In the genomic region with DNA sequence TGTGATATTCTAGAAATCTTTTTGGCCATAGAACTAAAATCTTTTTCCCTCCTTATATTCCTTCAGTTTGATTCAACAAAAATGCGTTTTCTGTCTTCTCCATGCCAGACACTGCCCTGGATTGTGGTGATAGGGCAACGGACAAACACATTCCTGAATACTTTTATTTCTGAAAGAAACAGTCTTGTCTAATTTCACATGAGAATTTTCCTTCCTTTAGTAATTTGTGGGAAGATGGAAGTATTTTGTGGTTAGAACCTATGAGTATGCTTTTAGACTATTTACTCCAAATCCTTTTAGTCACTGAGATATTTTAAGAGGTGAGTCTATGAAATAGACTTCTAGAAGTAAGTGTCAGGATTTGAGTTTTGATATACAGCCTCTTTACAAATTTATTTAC, we compare ENCODE assay signal across 18 cellular contexts. TPM values are rescaled to one million over a fixed set of nuclear protein-coding genes. Genes with fewer than 3 reads are reported as not detected.
A peak's percentile ranks its signal among the peaks of the same experiment; 100 is the strongest.
DNase-seq lines count a peak whose midpoint lies in the region; ATAC-seq, FAIRE-seq and TF ChIP-seq lines count a peak whose summit lies in the region.
"Had no signal": no experiment of that assay in that cellular context is flagged by ENCODE, and none has a peak within 500 bp of the region (broad histone marks: within the 10 kb centered on the region; RNA-seq: fewer than 3 reads in every experiment).

No MANE protein-coding gene starts in this region.

- H2AFZ ChIP-seq in mammary epithelial cell (ENCODE audit: low read depth, low read length): no peak overlapping the region
- H2AFZ ChIP-seq in astrocyte (ENCODE audit: low read depth, low read length): no peak overlapping the region

- TF ChIP-seq CTCF in mammary epithelial cell (conservative IDR thresholded peaks at IDR 0.05 in 1 of 2, IDR thresholded peaks at IDR 0.05 in 1 of 2; ENCODE audit: extremely low read depth in 1 of 2, insufficient read depth in 1 of 2, low read depth in 1 of 2, low read length in 2 of 2): no peak
- no peak for TF ChIP-seq CTCF in breast epithelium (IDR thresholded peaks at IDR 0.05)
- TF ChIP-seq CTCF in astrocyte (IDR thresholded peaks at IDR 0.05; ENCODE audit: insufficient read depth, low read depth, low read length): no peak
- no peak for TF ChIP-seq CTCF in kidney epithelial cell (IDR thresholded peaks at IDR 0.05; ENCODE audit: insufficient read depth, low read length, poor library complexity, severe bottlenecking)
- TF ChIP-seq CTCF in vagina (IDR thresholded peaks at IDR 0.05): no peak
- no peak for TF ChIP-seq CTCF in heart left ventricle (IDR thresholded peaks at IDR 0.05)

- no peaks in the 10 kb centered on the region for H3K36me3 ChIP-seq in mammary epithelial cell (ENCODE audit: insufficient read depth, low read length)
- no peaks in the 10 kb centered on the region for H3K36me3 ChIP-seq in breast epithelium
- H3K36me3 ChIP-seq in astrocyte (ENCODE audit: insufficient read depth, low read length): peaks cover 4% of the 10 kb centered on the region
- H3K36me3 ChIP-seq in kidney epithelial cell (ENCODE audit: control insufficient read depth, insufficient read depth, low read length): no peaks in the 10 kb centered on the region
- H3K36me3 ChIP-seq in vagina: no peaks in the 10 kb centered on the region
- no peaks in the 10 kb centered on the region for H3K36me3 ChIP-seq in heart left ventricle
- H3K36me3 ChIP-seq: left ventricle myocardium inferior, upper lobe of left lung had no signal

- H3K9me3 ChIP-seq in mammary epithelial cell (replicated peaks; ENCODE audit: insufficient read depth, low read length) (no peaks in the 10 kb centered on the region), breast epithelium (no peaks in the 10 kb centered on the region), astrocyte (ENCODE audit: insufficient read depth, low read depth, low read length) (no peaks in the 10 kb centered on the region), vagina (no peaks in the 10 kb centered on the region), heart left ventricle (no peaks in the 10 kb centered on the region)
- H3K9me3 ChIP-seq: left ventricle myocardium inferior, upper lobe of left lung had no signal

- peak overlapping the region; percentile 66 for H3K4me2 ChIP-seq in mammary epithelial cell (ENCODE audit: insufficient read depth, low read depth, low read length)
- peak overlapping the region; percentile 71 for H3K4me2 ChIP-seq in astrocyte (ENCODE audit: low read length)

- DNase-seq in mammary epithelial cell (peak; percentile 59), breast epithelium (ENCODE audit: low spot score in 2 of 2) (no peak), astrocyte (ENCODE audit: low read depth) (peak; percentile 96), kidney epithelial cell (ENCODE audit: low read depth) (peak; percentile 63), vagina (ENCODE audit: extremely low spot score in 2 of 2) (no peak), heart left ventricle (no peak), NCI-H2107 (lab: John Stamatoyannopoulos, UW) (no peak)
- DNase-seq in activated T-helper 2 cell treated with anti-CD3 and anti-CD28 coated beads, Interferon-gamma antibody, Interleukin-2, Interleukin-4, amounts not matched to agents 10 μg/mL and 5 μg/mL and 100 μg/mL, durations not matched to agents 14 hours and 24 hours and 36 hours (ENCODE audit: low spot score): no peak
- DNase-seq: activated naive CD8-positive, alpha-beta T cell treated with anti-CD3 and anti-CD28 coated beads for 36 hours; left ventricle myocardium inferior; NCI-H69; SHP77 treated with DMSO at 0.1 percent for 48 hours; upper lobe of left lung had no signal

- H3K27ac ChIP-seq in mammary epithelial cell (ENCODE audit: insufficient read depth, low read depth, low read length): no peak overlapping the region
- H3K27ac ChIP-seq in breast epithelium: no peak overlapping the region
- H3K27ac ChIP-seq in astrocyte (ENCODE audit: low read depth, low read length): peak overlapping the region; percentile 97
- H3K27ac ChIP-seq in vagina: peak overlapping the region; percentile 31
- peak overlapping the region in 1 of 12 donors; percentile 2 for H3K27ac ChIP-seq in heart left ventricle
- H3K27ac ChIP-seq: 22Rv1, left ventricle myocardium inferior, upper lobe of left lung, VCaP had no signal

- H3K4me1 Mint-ChIP-seq in astrocyte (ENCODE audit: low read depth, unreplicated experiment): peaks cover 43% of the 10 kb centered on the region
- H3K4me1 Mint-ChIP-seq in activated T-helper 2 cell treated with anti-CD3 and anti-CD28 coated beads, Interferon-gamma antibody, Interleukin-2, Interleukin-4, amounts not matched to agents 10 μg/mL and 5 μg/mL and 100 μg/mL, durations not matched to agents 14 hours and 24 hours and 36 hours (ENCODE audit: low read depth): no peaks in the 10 kb centered on the region
- H3K4me1 Mint-ChIP-seq: activated naive CD8-positive, alpha-beta T cell treated with anti-CD3 and anti-CD28 coated beads for 36 hours had no signal

- H3K4me3 Mint-ChIP-seq in astrocyte (ENCODE audit: unreplicated experiment): no peak overlapping the region
- H3K4me3 Mint-ChIP-seq in activated T-helper 2 cell treated with anti-CD3 and anti-CD28 coated beads, Interferon-gamma antibody, Interleukin-2, Interleukin-4, amounts not matched to agents 10 μg/mL and 5 μg/mL and 100 μg/mL, durations not matched to agents 14 hours and 24 hours and 36 hours (ENCODE audit: low read depth): no peak overlapping the region
- H3K4me3 Mint-ChIP-seq: activated naive CD8-positive, alpha-beta T cell treated with anti-CD3 and anti-CD28 coated beads for 36 hours had no signal

- H4K20me1 ChIP-seq in mammary epithelial cell (ENCODE audit: insufficient read depth, low read length) (no peaks in the 10 kb centered on the region), astrocyte (ENCODE audit: insufficient read depth, low read length) (no peaks in the 10 kb centered on the region)

- no peaks in the 10 kb centered on the region for H3K27me3 Mint-ChIP-seq in astrocyte (ENCODE audit: low read depth, unreplicated experiment)
- peaks cover 2% of the 10 kb centered on the region for H3K27me3 Mint-ChIP-seq in activated T-helper 2 cell treated with anti-CD3 and anti-CD28 coated beads, Interferon-gamma antibody, Interleukin-2, Interleukin-4, amounts not matched to agents 10 μg/mL and 5 μg/mL and 100 μg/mL, durations not matched to agents 14 hours and 24 hours and 36 hours (ENCODE audit: low read depth)

- peak; percentile 99 for FAIRE-seq in astrocyte (lab: Jason Lieb, UNC)
- FAIRE-seq: GM12891, H1, HepG2 had no signal

- H3K4me3 ChIP-seq in mammary epithelial cell (replicated peaks in 1 of 3; ENCODE audit: insufficient read depth in 1 of 3, low read depth in 2 of 3, low read length in 3 of 3) (no peak overlapping the region), breast epithelium (no peak overlapping the region), astrocyte (ENCODE audit: insufficient read depth, low read depth, low read length) (no peak overlapping the region), kidney epithelial cell (ENCODE audit: low read depth, low read length) (no peak overlapping the region), vagina (no peak overlapping the region), heart left ventricle (no peak overlapping the region)
- H3K4me3 ChIP-seq: left ventricle myocardium inferior, upper lobe of left lung had no signal

- TF ChIP-seq POLR2A in breast epithelium (IDR thresholded peaks at IDR 0.05) (no peak), vagina (IDR thresholded peaks at IDR 0.05) (no peak), heart left ventricle (IDR thresholded peaks at IDR 0.05) (no peak)

- no peaks in the 10 kb centered on the region for H3K9me3 Mint-ChIP-seq in astrocyte (ENCODE audit: unreplicated experiment)
- no peaks in the 10 kb centered on the region for H3K9me3 Mint-ChIP-seq in activated T-helper 2 cell treated with anti-CD3 and anti-CD28 coated beads, Interferon-gamma antibody, Interleukin-2, Interleukin-4, amounts not matched to agents 10 μg/mL and 5 μg/mL and 100 μg/mL, durations not matched to agents 14 hours and 24 hours and 36 hours
- H3K9me3 Mint-ChIP-seq: activated naive CD8-positive, alpha-beta T cell treated with anti-CD3 and anti-CD28 coated beads for 36 hours had no signal

- peak overlapping the region; percentile 98 for H3K27ac Mint-ChIP-seq in astrocyte (ENCODE audit: unreplicated experiment)
- no peak overlapping the region for H3K27ac Mint-ChIP-seq in activated T-helper 2 cell treated with anti-CD3 and anti-CD28 coated beads, Interferon-gamma antibody, Interleukin-2, Interleukin-4, amounts not matched to agents 10 μg/mL and 5 μg/mL and 100 μg/mL, durations not matched to agents 14 hours and 24 hours and 36 hours
- H3K27ac Mint-ChIP-seq: activated naive CD8-positive, alpha-beta T cell treated with anti-CD3 and anti-CD28 coated beads for 36 hours had no signal

- ATAC-seq in heart left ventricle: no peak
- ATAC-seq: HepG2 had no signal

- intact Hi-C loops in mammary epithelial cell (cut with micrococcal nuclease) (no loop called here), breast epithelium (cut with DNase I; ENCODE audit: low total_unique reads) (no loop called here), vagina (cut with DNase I) (no loop called here), heart left ventricle (cut with DNase I) (no loop called here)
- intact Hi-C loops in activated T-helper 2 cell treated with anti-CD3 and anti-CD28 coated beads, Interferon-gamma antibody, Interleukin-2, Interleukin-4, amounts not matched to agents 10 μg/mL and 5 μg/mL and 100 μg/mL, durations not matched to agents 14 hours and 24 hours and 36 hours (cut with micrococcal nuclease): no loop called here

- H3K79me2 ChIP-seq in mammary epithelial cell (ENCODE audit: insufficient read depth, low read length) (no peaks in the 10 kb centered on the region), astrocyte (ENCODE audit: insufficient read depth, low read length) (peaks cover 95% of the 10 kb centered on the region)

- no peaks in the 10 kb centered on the region for H3K27me3 ChIP-seq in mammary epithelial cell (ENCODE audit: insufficient read depth, low read length)
- H3K27me3 ChIP-seq in breast epithelium: no peaks in the 10 kb centered on the region
- no peaks in the 10 kb centered on the region for H3K27me3 ChIP-seq in astrocyte (ENCODE audit: insufficient read depth, low read length)
- no peaks in the 10 kb centered on the region for H3K27me3 ChIP-seq in kidney epithelial cell (ENCODE audit: control insufficient read depth, insufficient read depth, low read length)
- H3K27me3 ChIP-seq in vagina: no peaks in the 10 kb centered on the region
- H3K27me3 ChIP-seq in heart left ventricle: no peaks in the 10 kb centered on the region
- H3K27me3 ChIP-seq: upper lobe of left lung had no signal

- dilution Hi-C loops in mammary epithelial cell (cut with HindIII; ENCODE audit: low sequenced_read_pairs): no loop called here

- H3K36me3 Mint-ChIP-seq in astrocyte (ENCODE audit: low read depth, unreplicated experiment): peaks cover 12% of the 10 kb centered on the region
- no peaks in the 10 kb centered on the region for H3K36me3 Mint-ChIP-seq in activated T-helper 2 cell treated with anti-CD3 and anti-CD28 coated beads, Interferon-gamma antibody, Interleukin-2, Interleukin-4, amounts not matched to agents 10 μg/mL and 5 μg/mL and 100 μg/mL, durations not matched to agents 14 hours and 24 hours and 36 hours (ENCODE audit: low read depth)

- no TSS peak for BruUV-seq in mammary epithelial cell (replicated peaks; lab: Mats Ljungman, UMichigan)

- H3K9ac ChIP-seq in mammary epithelial cell (ENCODE audit: insufficient read depth, low read length): no peak overlapping the region
- peak overlapping the region; percentile 82 for H3K9ac ChIP-seq in astrocyte (ENCODE audit: low read length)

- CTCF ChIA-PET in mammary epithelial cell (lab: Charles Lee; ENCODE audit: low non-redundant PET): no interaction called here

- 60% methylated on average over 2 of the region's 2 CpGs for WGBS in mammary epithelial cell (ENCODE audit: low coverage, missing lambda C conversion rate)
- WGBS in heart left ventricle, 4 donors: 67 to 81% (median 76%) methylated on average over 2 of the region's 2 CpGs

- H3K4me1 ChIP-seq in mammary epithelial cell (ENCODE audit: insufficient read depth, low read length) (peaks cover 4% of the 10 kb centered on the region), breast epithelium (no peaks in the 10 kb centered on the region), astrocyte (ENCODE audit: insufficient read depth, low read length) (peaks cover 28% of the 10 kb centered on the region), vagina (peaks cover 23% of the 10 kb centered on the region), heart left ventricle (peaks cover 0 to 19% (median 0%) of the 10 kb centered on the region in 12 donors)
- H3K4me1 ChIP-seq: left ventricle myocardium inferior, upper lobe of left lung had no signal

- in situ Hi-C loops in mammary epithelial cell (cut with MboI; ENCODE audit: low sequenced_read_pairs in 2 of 2): no loop called here

RNA-seq across cellular contexts. Expression of a gene that starts 49.6 kb away (rescaled TPM):
- total RNA-seq in mammary epithelial cell (10 to 100 TPM in 1 of 2 donors, 1 to 10 TPM in 1; 9.6 to 51.7 TPM), breast epithelium (100 to 1,000 TPM in 1 of 3 donors, 10 to 100 TPM in 2; 22.7 to 111 (median 30.8) TPM), astrocyte (429 and 580 TPM in 2 replicates), kidney epithelial cell (27.1 TPM in 2 replicates), vagina (33.1 TPM), heart left ventricle (10 to 100 TPM in 5 of 9 donors, 1 to 10 TPM in 4; 7.2 to 61.1 (median 12.4) TPM)
- polyA plus RNA-seq in mammary epithelial cell (13.3 TPM), heart left ventricle (10 to 100 TPM in 1 of 2 donors, 1 to 10 TPM in 1; 4.4 to 22.0 TPM)
- 25.6 TPM for polyA minus RNA-seq in mammary epithelial cell
- 0.05 and 0.23 TPM in 2 replicates for total RNA-seq in activated T-helper 2 cell treated with anti-CD3 and anti-CD28 coated beads, Interferon-gamma antibody, Interleukin-2, Interleukin-4, amounts not matched to agents 10 μg/mL and 5 μg/mL and 100 μg/mL, durations not matched to agents 14 hours and 24 hours and 36 hours

Comparison
In these comparisons a context has a peak if more than half of its experiments do, and no peak if none do; other contexts are left out.
1. DNase-seq: peak in mammary epithelial cell (single experiment), astrocyte (single experiment) and kidney epithelial cell (single experiment); none in breast epithelium (0 of 2), vagina (0 of 2), heart left ventricle (0 of 5), activated T-helper 2 cell treated with anti-CD3 and anti-CD28 coated beads, Interferon-gamma antibody, Interleukin-2, Interleukin-4, amounts not matched to agents 10 μg/mL and 5 μg/mL and 100 μg/mL, durations not matched to agents 14 hours and 24 hours and 36 hours (single experiment) and NCI-H2107 (single experiment).
2. H3K27ac ChIP-seq: peak in astrocyte (single experiment) and vagina (single experiment); none in mammary epithelial cell (single experiment) and breast epithelium (0 of 2).